Comparison of ENCODE assay signal across 1 cellular context in genomic region chr2:73926493-73927327, GRCh38.
TF ChIP-seq lines count a peak whose summit lies in the region.

DGUOK (plus strand) TSS chr2:73926880; CDS start chr2:73926911, 31 bp downstream.

TF ChIP-seq in HEK293, 187 proteins besides CTCF, POLR2A, EP300 and RAD21 (continued from another document and continues in another):
- TF ChIP-seq, protein P1, sequence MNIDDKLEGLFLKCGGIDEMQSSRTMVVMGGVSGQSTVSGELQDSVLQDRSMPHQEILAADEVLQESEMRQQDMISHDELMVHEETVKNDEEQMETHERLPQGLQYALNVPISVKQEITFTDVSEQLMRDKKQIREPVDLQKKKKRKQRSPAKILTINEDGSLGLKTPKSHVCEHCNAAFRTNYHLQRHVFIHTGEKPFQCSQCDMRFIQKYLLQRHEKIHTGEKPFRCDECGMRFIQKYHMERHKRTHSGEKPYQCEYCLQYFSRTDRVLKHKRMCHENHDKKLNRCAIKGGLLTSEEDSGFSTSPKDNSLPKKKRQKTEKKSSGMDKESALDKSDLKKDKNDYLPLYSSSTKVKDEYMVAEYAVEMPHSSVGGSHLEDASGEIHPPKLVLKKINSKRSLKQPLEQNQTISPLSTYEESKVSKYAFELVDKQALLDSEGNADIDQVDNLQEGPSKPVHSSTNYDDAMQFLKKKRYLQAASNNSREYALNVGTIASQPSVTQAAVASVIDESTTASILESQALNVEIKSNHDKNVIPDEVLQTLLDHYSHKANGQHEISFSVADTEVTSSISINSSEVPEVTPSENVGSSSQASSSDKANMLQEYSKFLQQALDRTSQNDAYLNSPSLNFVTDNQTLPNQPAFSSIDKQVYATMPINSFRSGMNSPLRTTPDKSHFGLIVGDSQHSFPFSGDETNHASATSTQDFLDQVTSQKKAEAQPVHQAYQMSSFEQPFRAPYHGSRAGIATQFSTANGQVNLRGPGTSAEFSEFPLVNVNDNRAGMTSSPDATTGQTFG (tag by site-specific recombination; IDR thresholded peaks at IDR 0.05; ENCODE audit: borderline replicate concordance), result no peak
- TF ChIP-seq, protein P2, sequence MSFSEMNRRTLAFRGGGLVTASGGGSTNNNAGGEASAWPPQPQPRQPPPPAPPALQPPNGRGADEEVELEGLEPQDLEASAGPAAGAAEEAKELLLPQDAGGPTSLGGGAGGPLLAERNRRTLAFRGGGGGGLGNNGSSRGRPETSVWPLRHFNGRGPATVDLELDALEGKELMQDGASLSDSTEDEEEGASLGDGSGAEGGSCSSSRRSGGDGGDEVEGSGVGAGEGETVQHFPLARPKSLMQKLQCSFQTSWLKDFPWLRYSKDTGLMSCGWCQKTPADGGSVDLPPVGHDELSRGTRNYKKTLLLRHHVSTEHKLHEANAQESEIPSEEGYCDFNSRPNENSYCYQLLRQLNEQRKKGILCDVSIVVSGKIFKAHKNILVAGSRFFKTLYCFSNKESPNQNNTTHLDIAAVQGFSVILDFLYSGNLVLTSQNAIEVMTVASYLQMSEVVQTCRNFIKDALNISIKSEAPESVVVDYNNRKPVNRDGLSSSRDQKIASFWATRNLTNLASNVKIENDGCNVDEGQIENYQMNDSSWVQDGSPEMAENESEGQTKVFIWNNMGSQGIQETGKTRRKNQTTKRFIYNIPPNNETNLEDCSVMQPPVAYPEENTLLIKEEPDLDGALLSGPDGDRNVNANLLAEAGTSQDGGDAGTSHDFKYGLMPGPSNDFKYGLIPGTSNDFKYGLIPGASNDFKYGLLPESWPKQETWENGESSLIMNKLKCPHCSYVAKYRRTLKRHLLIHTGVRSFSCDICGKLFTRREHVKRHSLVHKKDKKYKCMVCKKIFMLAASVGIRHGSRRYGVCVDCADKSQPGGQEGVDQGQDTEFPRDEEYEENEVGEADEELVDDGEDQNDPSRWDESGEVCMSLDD (tag by site-specific recombination; IDR thresholded peaks at IDR 0.05), result no peak
- TF ChIP-seq ZNF266 (tag by site-specific recombination; IDR thresholded peaks at IDR 0.05; ENCODE audit: low read depth) (no peak), ZNF529 (tag by site-specific recombination; IDR thresholded peaks at IDR 0.05; ENCODE audit: insufficient replicate concordance) (no peak), ZSCAN5A (tag by site-specific recombination; IDR thresholded peaks at IDR 0.05) (peak; percentile 52; the same call in 1 of the 2 replicates), ZNF513 (tag by site-specific recombination; IDR thresholded peaks at IDR 0.05) (no peak), ZXDB (tag by site-specific recombination; IDR thresholded peaks at IDR 0.05) (peak; percentile 81), ZNF157 (tag by site-specific recombination; IDR thresholded peaks at IDR 0.05) (no peak), ZNF280C (tag by site-specific recombination; IDR thresholded peaks at IDR 0.05) (no peak), ATF2 (tag by site-specific recombination; IDR thresholded peaks at IDR 0.05; ENCODE audit: low read depth) (peak; percentile 68; the same call in 1 of the 2 replicates), ZNF416 (tag by site-specific recombination; IDR thresholded peaks at IDR 0.05) (no peak), SP7 (tag by site-specific recombination; IDR thresholded peaks at IDR 0.05) (no peak; the same call in none of the 2 replicates), ZNF518A (tag by site-specific recombination; conservative IDR thresholded peaks at IDR 0.05; ENCODE audit: low read depth) (peak; percentile 91), SCRT2 (tag by site-specific recombination; IDR thresholded peaks at IDR 0.05) (no peak), ZNF114 (tag by site-specific recombination; IDR thresholded peaks at IDR 0.05) (no peak), ZNF362 (tag by site-specific recombination; IDR thresholded peaks at IDR 0.05) (no peak), ZNF707 (tag by site-specific recombination; IDR thresholded peaks at IDR 0.05) (no peak), ZNF530 (tag by site-specific recombination; IDR thresholded peaks at IDR 0.05; ENCODE audit: low read depth) (no peak), PRDM10 (tag by site-specific recombination; IDR thresholded peaks at IDR 0.05) (peak; percentile 54), ZNF223 (tag by site-specific recombination; IDR thresholded peaks at IDR 0.05) (no peak), ZNF221 (tag by site-specific recombination; IDR thresholded peaks at IDR 0.05; ENCODE audit: borderline replicate concordance) (no peak), MEIS1 (CRISPR knock-in tag; IDR thresholded peaks at IDR 0.05; ENCODE audit: borderline replicate concordance) (no peak), ZNF654 (tag by site-specific recombination; IDR thresholded peaks at IDR 0.05; ENCODE audit: low read depth) (no peak), ZNF354C (tag by site-specific recombination; IDR thresholded peaks at IDR 0.05; ENCODE audit: borderline replicate concordance, low read depth) (no peak), ZNF37A (tag by site-specific recombination; IDR thresholded peaks at IDR 0.05) (no peak), ZNF132 (tag by site-specific recombination; IDR thresholded peaks at IDR 0.05; ENCODE audit: borderline replicate concordance) (no peak), ZNF394 (tag by site-specific recombination; IDR thresholded peaks at IDR 0.05; ENCODE audit: borderline replicate concordance) (no peak; the same call in 1 of the 2 replicates), KLF10 (tag by site-specific recombination; IDR thresholded peaks at IDR 0.05) (no peak; the same call in 1 of the 2 replicates), ZNF292 (tag by site-specific recombination; IDR thresholded peaks at IDR 0.05; ENCODE audit: borderline replicate concordance, low read depth) (no peak), YY1 (tag by site-specific recombination; IDR thresholded peaks at IDR 0.05) (peak; percentile 79), SP3 (tag by site-specific recombination; IDR thresholded peaks at IDR 0.05) (peak; percentile 86), ZNF660 (tag by site-specific recombination; IDR thresholded peaks at IDR 0.05) (peak; percentile 63; the same call in 1 of the 2 replicates)
